In the genomic region with DNA sequence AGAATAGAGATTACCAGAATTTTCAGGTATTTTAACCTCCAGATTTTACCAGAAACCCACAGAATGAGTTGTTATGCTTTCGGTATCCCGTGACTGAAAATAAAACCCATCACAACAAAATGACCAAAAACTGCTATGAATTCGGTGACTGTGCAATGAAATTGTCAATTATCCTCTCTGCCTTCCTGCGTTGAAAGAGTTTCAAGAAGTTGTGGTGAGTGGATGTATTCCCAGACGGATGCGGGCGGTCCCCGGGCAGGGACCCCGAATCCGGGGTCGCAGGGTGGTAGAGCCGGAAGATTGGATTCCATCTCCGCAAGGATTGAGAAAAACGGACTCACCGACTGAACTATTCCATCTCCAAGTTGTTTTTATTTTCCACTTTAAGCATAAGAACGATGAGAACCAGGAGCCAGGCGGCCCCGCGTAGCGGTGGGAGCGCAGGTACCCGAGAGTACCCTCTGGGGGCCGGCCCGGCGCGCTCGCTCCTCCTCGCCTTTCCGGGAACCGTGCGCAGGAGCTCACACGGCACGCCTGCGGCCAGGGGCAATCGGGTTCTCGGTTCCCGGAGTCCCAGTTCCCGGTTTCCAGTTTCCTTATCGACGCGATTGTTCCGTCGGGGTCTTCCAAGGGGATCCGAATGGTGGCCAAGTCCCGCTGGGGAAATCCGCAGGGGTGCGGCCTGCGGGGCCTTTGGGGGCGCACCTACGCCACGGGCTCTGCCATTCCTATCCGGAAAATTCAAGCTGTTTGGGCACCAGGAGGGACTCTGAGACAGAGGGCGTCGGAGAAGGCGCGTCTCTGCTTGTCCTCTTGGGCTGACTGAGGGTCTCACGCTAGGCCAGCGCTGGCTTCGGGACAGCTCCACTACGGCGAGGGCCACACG, we compare ENCODE assay signal across 8 cellular contexts.
DNase-seq lines count a peak whose midpoint lies in the region; ATAC-seq lines count a peak whose summit lies in the region.

No MANE protein-coding gene starts in this region.

- no peaks in the 10 kb centered on the region for H3K79me1 ChIP-seq in neuronal stem cell (ENCODE audit: low read depth, low read length)

- H2BK120ac ChIP-seq in neuronal stem cell (ENCODE audit: low read depth, low read length): no peak overlapping the region

- no peak overlapping the region for H2AFZ ChIP-seq in neuronal stem cell (ENCODE audit: low read length)

- no peak overlapping the region for H4K91ac ChIP-seq in neuronal stem cell (ENCODE audit: low read depth, low read length, poor library complexity)

- H3K4me3 Mint-ChIP-seq in T-cell: peak overlapping the region; percentile 80 to 83 (median 82)
- H3K4me3 Mint-ChIP-seq in dendritic cell treated with granulocyte-macrophage colony-stimulating factor and Interleukin-4, amounts not matched to agents 40 ng/mL and 50 ng/mL, for 4 days: peak overlapping the region; percentile 79

- POLR2A ChIA-PET in T-cell (lab: Charles Lee): no interaction called here

- no peak overlapping the region for H3K18ac ChIP-seq in neuronal stem cell (ENCODE audit: low read length)

- no peak overlapping the region for H4K8ac ChIP-seq in neuronal stem cell (ENCODE audit: low read depth, low read length)

- peak overlapping the region; percentile 57 for H3K4me2 ChIP-seq in neuronal stem cell (ENCODE audit: insufficient read depth, low read length, poor library complexity, severe bottlenecking)

- no peak overlapping the region for H2BK15ac ChIP-seq in neuronal stem cell (ENCODE audit: low read length)

- no peak overlapping the region for H3K14ac ChIP-seq in neuronal stem cell (ENCODE audit: low read length)

- H3K27ac ChIP-seq in neuronal stem cell (replicated peaks; ENCODE audit: low read length): no peak overlapping the region

- no peak overlapping the region for H2AK5ac ChIP-seq in neuronal stem cell (ENCODE audit: low read depth, low read length)

- no CpG with 5 or more reads among the region's 62 CpGs for WGBS in neuronal stem cell (ENCODE audit: extremely low coverage in 2 of 2, insufficient read length in 2 of 2, insufficient replicate concordance in 1 of 2), 2 donors

- no peaks in the 10 kb centered on the region for H3K36me3 Mint-ChIP-seq in T-cell
- H3K36me3 Mint-ChIP-seq in dendritic cell treated with granulocyte-macrophage colony-stimulating factor and Interleukin-4, amounts not matched to agents 40 ng/mL and 50 ng/mL, for 4 days (ENCODE audit: low read depth): peaks cover 16% of the 10 kb centered on the region

- no peaks in the 10 kb centered on the region for H3K4me1 ChIP-seq in neuronal stem cell (ENCODE audit: control insufficient read depth in 2 of 2, insufficient read depth in 1 of 2, low read depth in 1 of 2, low read length in 2 of 2)

- H3K23ac ChIP-seq in neuronal stem cell (ENCODE audit: low read depth, low read length, poor library complexity): no peak overlapping the region

- no peaks in the 10 kb centered on the region for H3K9me3 Mint-ChIP-seq in T-cell
- H3K9me3 Mint-ChIP-seq in dendritic cell treated with granulocyte-macrophage colony-stimulating factor and Interleukin-4, amounts not matched to agents 40 ng/mL and 50 ng/mL, for 4 days: no peaks in the 10 kb centered on the region

- no peak overlapping the region for H3K9ac ChIP-seq in neuronal stem cell (ENCODE audit: low read depth, low read length, poor library complexity)

- CTCF ChIA-PET in T-cell (lab: Charles Lee): interaction anchor here in 1 of 2 donors (1.0 to 1.6 kb wide), 4 partner anchors 10 to 242 kb away, joined by 3 to 5 read pairs (median 4); no protein-coding TSS in a partner anchor

- peaks cover 56 to 59% of the 10 kb centered on the region in 2 donors for H3K27me3 Mint-ChIP-seq in T-cell
- peaks cover 17% of the 10 kb centered on the region for H3K27me3 Mint-ChIP-seq in dendritic cell treated with granulocyte-macrophage colony-stimulating factor and Interleukin-4, amounts not matched to agents 40 ng/mL and 50 ng/mL, for 4 days

- H3K4ac ChIP-seq in neuronal stem cell (ENCODE audit: low read length): no peak overlapping the region

- H2BK5ac ChIP-seq in neuronal stem cell (ENCODE audit: low read length): no peak overlapping the region

- DNase-seq in ELF-1 (ENCODE audit: low read depth, low spot score): peak; percentile 57
- DNase-seq in T-cell: peak in 19 of 34 experiments; percentile 10 to 40 (median 24)
- no peak for DNase-seq in neuronal stem cell (ENCODE audit: low spot score)
- no peak for DNase-seq in NCI-H2171 (lab: John Stamatoyannopoulos, UW)
- DNase-seq in HK-2 (ENCODE audit: unreplicated experiment): no peak
- DNase-seq in NCI-H774 (lab: John Stamatoyannopoulos, UW): no peak
- no peak for DNase-seq in AG08395 (ENCODE audit: low spot score)

- peaks cover 0 to 6% of the 10 kb centered on the region in 2 donors for H3K9me3 ChIP-seq in neuronal stem cell (replicated peaks in 1 of 2; ENCODE audit: control insufficient read depth in 2 of 2, insufficient read depth in 1 of 2, low read depth in 1 of 2, low read length in 2 of 2)

- peaks cover 13 to 43% (median 18%) of the 10 kb centered on the region in 3 experiments for H3K27me3 ChIP-seq in neuronal stem cell (ENCODE audit: control insufficient read depth in 3 of 3, insufficient read depth in 3 of 3, low read depth in 1 of 3, low read length in 3 of 3)

- peak; percentile 70 to 81 (median 76) for ATAC-seq in T-cell (replicated peaks in 1 of 4)

- peak overlapping the region; percentile 79 for H3K27ac Mint-ChIP-seq in T-cell
- peak overlapping the region; percentile 95 for H3K27ac Mint-ChIP-seq in dendritic cell treated with granulocyte-macrophage colony-stimulating factor and Interleukin-4, amounts not matched to agents 40 ng/mL and 50 ng/mL, for 4 days

- H3K36me3 ChIP-seq in neuronal stem cell (replicated peaks in 1 of 2; ENCODE audit: control insufficient read depth in 2 of 2, insufficient read depth in 2 of 2, low read length in 2 of 2): no peaks in the 10 kb centered on the region

- peak overlapping the region in 1 of 2 donors; percentile 65 for H3K4me3 ChIP-seq in neuronal stem cell (ENCODE audit: low read length in 2 of 2)

- intact Hi-C loops in dendritic cell treated with granulocyte-macrophage colony-stimulating factor and Interleukin-4, amounts not matched to agents 40 ng/mL and 50 ng/mL, for 4 days (cut with micrococcal nuclease): no loop called here

- H2BK12ac ChIP-seq in neuronal stem cell (ENCODE audit: low read length): no peak overlapping the region

- H3K4me1 Mint-ChIP-seq in T-cell: peaks cover 27 to 39% (median 31%) of the 10 kb centered on the region in 3 donors
- peaks cover 70% of the 10 kb centered on the region for H3K4me1 Mint-ChIP-seq in dendritic cell treated with granulocyte-macrophage colony-stimulating factor and Interleukin-4, amounts not matched to agents 40 ng/mL and 50 ng/mL, for 4 days (ENCODE audit: low read depth)

Comparison
In these comparisons a context has a peak if more than half of its experiments do, and no peak if none do; other contexts are left out.
1. DNase-seq: peak in ELF-1 (single experiment) and T-cell (19 of 34); none in neuronal stem cell (single experiment), NCI-H2171 (single experiment), HK-2 (single experiment), NCI-H774 (single experiment) and AG08395 (single experiment).